Comparison of ENCODE assay signal across 1 cellular context in the genomic region with DNA sequence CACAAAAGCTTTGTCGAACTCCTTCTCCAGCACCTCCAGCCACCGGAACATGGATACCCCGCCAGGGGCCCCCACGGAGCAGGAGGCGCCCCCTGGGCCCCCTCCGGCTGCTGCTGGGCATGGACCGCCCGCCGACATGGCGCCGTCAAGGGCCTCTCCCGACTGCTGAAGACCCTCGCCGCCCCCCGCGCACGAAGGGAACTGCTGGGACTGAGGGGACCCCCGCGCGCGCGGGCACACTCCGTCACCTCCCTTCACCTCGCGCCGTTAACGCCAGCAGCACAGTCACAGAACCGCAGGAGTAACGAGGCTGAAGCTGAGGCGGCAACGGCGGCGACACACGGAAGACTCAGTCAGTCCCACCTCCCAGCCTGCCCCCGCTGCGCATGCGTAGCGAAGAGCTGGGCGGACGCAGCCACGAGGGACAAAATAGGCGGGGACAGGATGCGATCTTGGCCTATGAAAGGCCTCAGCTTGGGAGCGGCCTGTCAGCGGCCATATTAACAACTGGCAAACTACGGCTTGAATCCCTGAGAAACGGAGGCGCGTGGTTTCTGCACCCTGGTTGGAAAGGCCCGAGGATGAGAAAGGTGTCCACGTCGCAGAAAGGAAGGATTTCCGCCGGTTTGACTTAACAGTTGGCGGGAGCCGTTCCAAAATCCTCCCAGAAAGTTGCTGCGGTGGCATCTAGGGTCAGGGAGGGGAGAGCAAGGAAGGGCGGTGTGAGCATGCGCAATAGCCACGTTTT.
TF ChIP-seq lines count a peak whose summit lies in the region.

Gene GOPC, minus strand, starts transcription at position 361 of the 748 bp plus-strand sequence. Its CDS starts 223 bp downstream, at position 138.

TF ChIP-seq in HEK293, 187 proteins besides CTCF, POLR2A, EP300 and RAD21 (continued from another document):
- TF ChIP-seq ZNF175 (tag by site-specific recombination; IDR thresholded peaks at IDR 0.05) (no peak), ZNF10 (tag by site-specific recombination; IDR thresholded peaks at IDR 0.05) (peak; percentile 72), ZNF169 (tag by site-specific recombination; IDR thresholded peaks at IDR 0.05) (no peak), ZNF610 (tag by site-specific recombination; IDR thresholded peaks at IDR 0.05; ENCODE audit: borderline replicate concordance) (peak; percentile 88; the same call in 1 of the 2 replicates), ZNF548 (tag by site-specific recombination; IDR thresholded peaks at IDR 0.05) (peak; percentile 75; the same call in 1 of the 2 replicates), ZFP41 (tag by site-specific recombination; IDR thresholded peaks at IDR 0.05; ENCODE audit: borderline replicate concordance) (no peak), ZNF423 (tag by site-specific recombination; IDR thresholded peaks at IDR 0.05) (peak; percentile 94), ZNF366 (tag by site-specific recombination; conservative IDR thresholded peaks at IDR 0.05) (peak; percentile 64), ZNF48 (tag by site-specific recombination; IDR thresholded peaks at IDR 0.05) (no peak), WT1 (tag by site-specific recombination; IDR thresholded peaks at IDR 0.05) (peak; percentile 33; the same call in 1 of the 2 replicates), BCL11A (tag by site-specific recombination; IDR thresholded peaks at IDR 0.05; ENCODE audit: low read depth) (no peak), ZNF785 (tag by site-specific recombination; IDR thresholded peaks at IDR 0.05) (0 out of 2 replicates have a peak, but pooled peaks have one; percentile 33), ZNF621 (tag by site-specific recombination; IDR thresholded peaks at IDR 0.05) (no peak), HOXC10 (CRISPR knock-in tag; IDR thresholded peaks at IDR 0.05) (peak; percentile 79; the same call in 1 of the 2 replicates), GLI2 (tag by site-specific recombination; IDR thresholded peaks at IDR 0.05; ENCODE audit: borderline replicate concordance, low read depth) (no peak), PRDM1 (tag by site-specific recombination; IDR thresholded peaks at IDR 0.05) (no peak), MYNN (tag by site-specific recombination; IDR thresholded peaks at IDR 0.05; ENCODE audit: borderline replicate concordance) (no peak), FEZF1 (tag by site-specific recombination; IDR thresholded peaks at IDR 0.05) (peak; percentile 6; the same call in 1 of the 2 replicates)
- TF ChIP-seq, protein P1, sequence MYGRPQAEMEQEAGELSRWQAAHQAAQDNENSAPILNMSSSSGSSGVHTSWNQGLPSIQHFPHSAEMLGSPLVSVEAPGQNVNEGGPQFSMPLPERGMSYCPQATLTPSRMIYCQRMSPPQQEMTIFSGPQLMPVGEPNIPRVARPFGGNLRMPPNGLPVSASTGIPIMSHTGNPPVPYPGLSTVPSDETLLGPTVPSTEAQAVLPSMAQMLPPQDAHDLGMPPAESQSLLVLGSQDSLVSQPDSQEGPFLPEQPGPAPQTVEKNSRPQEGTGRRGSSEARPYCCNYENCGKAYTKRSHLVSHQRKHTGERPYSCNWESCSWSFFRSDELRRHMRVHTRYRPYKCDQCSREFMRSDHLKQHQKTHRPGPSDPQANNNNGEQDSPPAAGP (tag by site-specific recombination; IDR thresholded peaks at IDR 0.05) = peak; percentile 75; the same call in 1 of the 2 replicates
- TF ChIP-seq, protein P2, sequence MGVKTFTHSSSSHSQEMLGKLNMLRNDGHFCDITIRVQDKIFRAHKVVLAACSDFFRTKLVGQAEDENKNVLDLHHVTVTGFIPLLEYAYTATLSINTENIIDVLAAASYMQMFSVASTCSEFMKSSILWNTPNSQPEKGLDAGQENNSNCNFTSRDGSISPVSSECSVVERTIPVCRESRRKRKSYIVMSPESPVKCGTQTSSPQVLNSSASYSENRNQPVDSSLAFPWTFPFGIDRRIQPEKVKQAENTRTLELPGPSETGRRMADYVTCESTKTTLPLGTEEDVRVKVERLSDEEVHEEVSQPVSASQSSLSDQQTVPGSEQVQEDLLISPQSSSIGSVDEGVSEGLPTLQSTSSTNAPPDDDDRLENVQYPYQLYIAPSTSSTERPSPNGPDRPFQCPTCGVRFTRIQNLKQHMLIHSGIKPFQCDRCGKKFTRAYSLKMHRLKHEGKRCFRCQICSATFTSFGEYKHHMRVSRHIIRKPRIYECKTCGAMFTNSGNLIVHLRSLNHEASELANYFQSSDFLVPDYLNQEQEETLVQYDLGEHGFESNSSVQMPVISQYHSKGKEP (tag by site-specific recombination; IDR thresholded peaks at IDR 0.05) = no peak
- TF ChIP-seq, protein P3, sequence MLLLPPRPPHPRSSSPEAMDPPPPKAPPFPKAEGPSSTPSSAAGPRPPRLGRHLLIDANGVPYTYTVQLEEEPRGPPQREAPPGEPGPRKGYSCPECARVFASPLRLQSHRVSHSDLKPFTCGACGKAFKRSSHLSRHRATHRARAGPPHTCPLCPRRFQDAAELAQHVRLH (tag by site-specific recombination; IDR thresholded peaks at IDR 0.05) = peak; percentile 18; the same call in 1 of the 2 replicates
TF ChIP-seq in HEK293: peak in this region for 66.
